In genomic region chr4:100962698-100963097, GRCh38 we compare ENCODE assay signal across 19 cellular contexts.
A peak's percentile ranks its signal among the peaks of the same experiment; 100 is the strongest.
DNase-seq lines count a peak whose midpoint lies in the region; ATAC-seq and TF ChIP-seq lines count a peak whose summit lies in the region.
"Had no signal": no experiment of that assay in that cellular context is flagged by ENCODE, and none has a peak within 500 bp of the region (broad histone marks: within the 10 kb centered on the region; RNA-seq: fewer than 3 reads in every experiment).

No MANE protein-coding gene starts in this region.

- no peaks in the 10 kb centered on the region for H3K36me3 ChIP-seq in transverse colon
- H3K36me3 ChIP-seq: lower lobe of right lung, upper lobe of right lung, WERI-Rb-1 had no signal

- no peak for TF ChIP-seq EP300 in transverse colon (IDR thresholded peaks at IDR 0.05; ENCODE audit: low read depth)

- ATAC-seq in GM18508 (IDR thresholded peaks at IDR 0.05; ENCODE audit: insufficient read depth, unreplicated experiment) (peak; percentile 84), GM19463 (IDR thresholded peaks at IDR 0.05; ENCODE audit: unreplicated experiment) (peak; percentile 80), HG02884 (IDR thresholded peaks at IDR 0.05; ENCODE audit: unreplicated experiment) (peak; percentile 86), HG03565 (IDR thresholded peaks at IDR 0.05; ENCODE audit: unreplicated experiment) (peak; percentile 63), right cardiac atrium (no peak), HG03342 (IDR thresholded peaks at IDR 0.05; ENCODE audit: unreplicated experiment) (no peak)
- ATAC-seq: K562, lower lobe of right lung, sciatic nerve, upper lobe of right lung had no signal

- no peaks in the 10 kb centered on the region for H3K27me3 ChIP-seq in transverse colon
- no peaks in the 10 kb centered on the region for H3K27me3 ChIP-seq in right cardiac atrium (ENCODE audit: control insufficient read depth, insufficient read depth)
- H3K27me3 ChIP-seq: upper lobe of right lung had no signal

- H3K4me3 ChIP-seq in transverse colon (no peak overlapping the region), right cardiac atrium (ENCODE audit: low read length) (no peak overlapping the region)
- H3K4me3 ChIP-seq: K562, lower lobe of right lung, upper lobe of right lung had no signal

- no peak for TF ChIP-seq CTCF in transverse colon (IDR thresholded peaks at IDR 0.05)

- in situ Hi-C loops in transverse colon (cut with MboI; ENCODE audit: low pct_ligation_motif_present in 1 of 4, low pct_unique_long_range_greater_than_20kb in 1 of 4, low sequenced_read_pairs in 3 of 4) = no loop called here

- intact Hi-C loops in transverse colon (cut with DNase I; ENCODE audit: low total_unique reads) = no loop called here
- intact Hi-C loops in right cardiac atrium (cut with DNase I) = no loop called here

- H3K27ac ChIP-seq in transverse colon (no peak overlapping the region), right cardiac atrium (ENCODE audit: low read length) (no peak overlapping the region)
- H3K27ac ChIP-seq: lower lobe of right lung, upper lobe of right lung, WERI-Rb-1 had no signal

- H3K4me1 ChIP-seq in transverse colon (no peaks in the 10 kb centered on the region), right cardiac atrium (ENCODE audit: control insufficient read depth, insufficient read depth, low read length) (no peaks in the 10 kb centered on the region)
- H3K4me1 ChIP-seq: lower lobe of right lung, upper lobe of right lung had no signal

- DNase-seq in transverse colon = no peak
- no peak for DNase-seq in right cardiac atrium
- DNase-seq: DND-41, GOT3, islet precursor cell, lower lobe of right lung, NCI-H2081, NCI-H510A treated with DMSO at 0.1 percent for 48 hours, SHP77, T-helper 1 cell, upper lobe of right lung, WERI-Rb-1 had no signal

- TF ChIP-seq POLR2A in transverse colon (IDR thresholded peaks at IDR 0.05) = no peak

- H3K9me3 ChIP-seq in transverse colon = no peaks in the 10 kb centered on the region
- H3K9me3 ChIP-seq in right cardiac atrium (ENCODE audit: control insufficient read depth, low read length) = no peaks in the 10 kb centered on the region
- H3K9me3 ChIP-seq: lower lobe of right lung, upper lobe of right lung had no signal

Comparison
In these comparisons a context has a peak if more than half of its experiments do, and no peak if none do; other contexts are left out.
1. ATAC-seq: peak in GM18508 (single experiment), GM19463 (single experiment), HG02884 (single experiment) and HG03565 (single experiment); none in right cardiac atrium (0 of 2) and HG03342 (single experiment).